ENCODE assay signal across 14 cellular contexts in genomic region chr4:74111990-74112389, GRCh38. TPM values are rescaled to one million over a fixed set of nuclear protein-coding genes. Genes with fewer than 3 reads are reported as not detected.
DNase-seq lines count a peak whose midpoint lies in the region; ATAC-seq and TF ChIP-seq lines count a peak whose summit lies in the region.
"Had no signal": no experiment of that assay in that cellular context is flagged by ENCODE, and none has a peak within 500 bp of the region (broad histone marks: within the 10 kb centered on the region; RNA-seq: fewer than 3 reads in every experiment).

No MANE protein-coding gene starts in this region.

- H3K4me1 Mint-ChIP-seq in osteocyte (ENCODE audit: unreplicated experiment): peaks cover 84% of the 10 kb centered on the region
- H3K4me1 Mint-ChIP-seq: B cell had no signal

- TF ChIP-seq CTCF in gastroesophageal sphincter (IDR thresholded peaks at IDR 0.05): no peak
- TF ChIP-seq CTCF in osteocyte (IDR thresholded peaks at IDR 0.05): no peak

- H3K4me3 ChIP-seq in gastroesophageal sphincter: no peak overlapping the region

- H3K4me3 Mint-ChIP-seq in osteocyte (ENCODE audit: unreplicated experiment): no peak overlapping the region
- H3K4me3 Mint-ChIP-seq: B cell had no signal

- H3K4me1 ChIP-seq in gastroesophageal sphincter: peaks cover 6 to 21% (median 9%) of the 10 kb centered on the region in 3 donors

- H3K9me3 Mint-ChIP-seq in osteocyte (ENCODE audit: unreplicated experiment): no peaks in the 10 kb centered on the region

- H3K9me3 ChIP-seq in gastroesophageal sphincter: no peaks in the 10 kb centered on the region

- H3K27ac Mint-ChIP-seq in osteocyte (ENCODE audit: unreplicated experiment): peak overlapping the region; percentile 88
- H3K27ac Mint-ChIP-seq: B cell had no signal

- TF ChIP-seq EP300 in gastroesophageal sphincter (IDR thresholded peaks at IDR 0.05): no peak

- TF ChIP-seq POLR2A in gastroesophageal sphincter (IDR thresholded peaks at IDR 0.05): no peak

- WGBS in gastroesophageal sphincter (ENCODE audit: low coverage in 1 of 2), 2 donors: 60 to 69% methylated on average over 3 to 4 of the region's 5 CpGs

- peak overlapping the region in 2 of 4 donors; percentile 35 to 59 for H3K27ac ChIP-seq in gastroesophageal sphincter

- H3K27me3 Mint-ChIP-seq in osteocyte (ENCODE audit: unreplicated experiment): no peaks in the 10 kb centered on the region

- ATAC-seq in gastroesophageal sphincter (peak; percentile 56), GM18868 (IDR thresholded peaks at IDR 0.05; ENCODE audit: unreplicated experiment) (no peak)

- no peaks in the 10 kb centered on the region for H3K36me3 Mint-ChIP-seq in osteocyte (ENCODE audit: unreplicated experiment)

- H3K36me3 ChIP-seq in gastroesophageal sphincter: no peaks in the 10 kb centered on the region

- H3K27me3 ChIP-seq in gastroesophageal sphincter: no peaks in the 10 kb centered on the region

- DNase-seq in DMS53 (lab: John Stamatoyannopoulos, UW): peak; percentile 62
- DNase-seq in astrocyte of the hippocampus (ENCODE audit: low read depth, low spot score): peak; percentile 64
- DNase-seq in osteocyte (ENCODE audit: extremely low spot score, unreplicated experiment): no peak
- DNase-seq in cerebellar cortex (ENCODE audit: low spot score): no peak
- no peak for DNase-seq in activated CD8-positive, alpha-beta memory T cell treated with anti-CD3 and anti-CD28 coated beads for 24 hours
- DNase-seq in ureter (ENCODE audit: low spot score): no peak
- DNase-seq: activated CD4-positive, CD25-positive, alpha-beta regulatory T cell; activated naive CD4-positive, alpha-beta T cell treated with Interleukin-2 at 50 U/mL for 16 hours; erythroblast; NCI-H187; SHP77 had no signal

RNA-seq across cellular contexts. Expression of gene CXCL2, which starts 13.0 kb away (rescaled TPM):
- total RNA-seq in gastroesophageal sphincter: 10 to 100 TPM in 1 of 4 donors, 1 to 10 TPM in 3; 2.5 to 22.8 (median 5.9) TPM
- total RNA-seq in osteocyte: 3.8 and 5.0 TPM in 2 replicates
- 3.3 TPM for total RNA-seq in ureter
- total RNA-seq: B cell had no signal

RNA-seq across cellular contexts. Expression of gene MTHFD2L, which starts 45.9 kb away (rescaled TPM):
- total RNA-seq in gastroesophageal sphincter (10 to 100 TPM; 12.4 to 29.0 (median 23.4) TPM), osteocyte (10.7 and 14.7 TPM in 2 replicates), ureter (15.9 TPM)

Comparison
In these comparisons a context has a peak if more than half of its experiments do, and no peak if none do; other contexts are left out.
1. DNase-seq: peak in DMS53 (single experiment) and astrocyte of the hippocampus (single experiment); none in osteocyte (single experiment), cerebellar cortex (single experiment), activated CD8-positive, alpha-beta memory T cell treated with anti-CD3 and anti-CD28 coated beads for 24 hours (single experiment) and ureter (single experiment).